8 cellular contexts compared by ENCODE assay signal in the genomic region with DNA sequence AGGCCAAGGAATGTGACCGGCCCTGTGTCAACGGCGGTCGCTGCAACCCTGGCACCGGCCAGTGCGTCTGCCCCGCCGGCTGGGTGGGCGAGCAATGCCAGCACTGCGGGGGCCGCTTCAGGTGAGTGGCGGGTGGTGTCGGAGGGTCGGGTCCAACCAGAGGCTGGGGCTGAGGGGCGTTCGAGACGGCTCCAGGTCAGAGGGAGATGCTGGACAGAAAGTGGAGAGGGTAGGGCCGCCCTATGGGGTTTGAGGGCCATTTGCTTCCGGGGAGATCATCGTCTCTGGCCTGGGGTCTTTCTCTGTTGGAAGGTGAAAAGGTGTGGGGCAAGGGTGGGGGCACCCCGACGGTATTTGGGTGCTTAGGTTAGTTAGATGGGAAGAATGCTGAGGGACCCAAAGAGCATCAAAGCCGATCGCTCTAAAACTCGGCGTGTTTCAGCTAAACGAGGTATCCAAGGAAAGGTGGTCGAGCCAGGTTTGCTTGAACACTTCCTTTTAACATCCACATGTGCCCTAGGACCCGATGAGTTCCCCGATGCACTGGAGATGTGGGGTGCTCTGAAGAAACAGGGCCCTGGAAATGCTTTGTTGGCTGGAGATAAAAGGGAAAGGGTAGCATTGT. TPM values are rescaled to one million over a fixed set of nuclear protein-coding genes. Genes with fewer than 3 reads are reported as not detected.
DNase-seq lines count a peak whose midpoint lies in the region; ATAC-seq and TF ChIP-seq lines count a peak whose summit lies in the region.

No MANE protein-coding gene starts in this region.

- peak; percentile 22 for DNase-seq in activated naive CD8-positive, alpha-beta T cell treated with anti-CD3 and anti-CD28 coated beads, Interleukin-2, amount 50 U/mL, for 24 hours
- no peak for DNase-seq in NCI-H2107 treated with DMSO at 0.1 percent for 48 hours (lab: John Stamatoyannopoulos, UW; ENCODE audit: unreplicated experiment)
- DNase-seq in H4 (ENCODE audit: low spot score) = no peak

- H3K4me1 Mint-ChIP-seq in activated naive CD8-positive, alpha-beta T cell treated with anti-CD3 and anti-CD28 coated beads, Interleukin-2, amount 50 U/mL, for 24 hours = peaks cover 35% of the 10 kb centered on the region

- peak overlapping the region; percentile 92 for H3K4me3 Mint-ChIP-seq in activated naive CD8-positive, alpha-beta T cell treated with anti-CD3 and anti-CD28 coated beads, Interleukin-2, amount 50 U/mL, for 24 hours

- peaks cover 9 to 39% (median 35%) of the 10 kb centered on the region in 5 donors for H3K4me1 ChIP-seq in subcutaneous abdominal adipose tissue (ENCODE audit: control insufficient read depth in 5 of 5, insufficient read depth in 5 of 5, low read length in 5 of 5)

- H3K9me3 ChIP-seq in subcutaneous abdominal adipose tissue (ENCODE audit: control insufficient read depth in 5 of 5, low read length in 5 of 5) = no peaks in the 10 kb centered on the region

- H3K9ac ChIP-seq in subcutaneous abdominal adipose tissue (ENCODE audit: low read length in 5 of 5) = peak overlapping the region; percentile 84 to 97 (median 92)

- H3K27me3 Mint-ChIP-seq in activated naive CD8-positive, alpha-beta T cell treated with anti-CD3 and anti-CD28 coated beads, Interleukin-2, amount 50 U/mL, for 24 hours = no peaks in the 10 kb centered on the region

- TF ChIP-seq CTCF in GM12875 (IDR thresholded peaks at IDR 0.05; ENCODE audit: borderline replicate concordance, insufficient read depth, low read depth, low read length) = no peak

- H3K27me3 ChIP-seq in layer of hippocampus (ENCODE audit: control insufficient read depth, insufficient read depth, low read length) (no peaks in the 10 kb centered on the region), subcutaneous abdominal adipose tissue (ENCODE audit: control insufficient read depth in 5 of 5, insufficient read depth in 4 of 5, low read length in 5 of 5) (no peaks in the 10 kb centered on the region)

- ATAC-seq in HG03039 (IDR thresholded peaks at IDR 0.05; ENCODE audit: unreplicated experiment) (peak; percentile 13), GM18868 (IDR thresholded peaks at IDR 0.05; ENCODE audit: unreplicated experiment) (no peak)
- ATAC-seq in activated naive CD8-positive, alpha-beta T cell treated with anti-CD3 and anti-CD28 coated beads, Interleukin-2, amount 50 U/mL, for 24 hours = no peak

- peak overlapping the region; percentile 80 for H3K27ac Mint-ChIP-seq in activated naive CD8-positive, alpha-beta T cell treated with anti-CD3 and anti-CD28 coated beads, Interleukin-2, amount 50 U/mL, for 24 hours

- peak overlapping the region; percentile 73 for H3K4me3 ChIP-seq in GM12875 (ENCODE audit: low read depth, low read length)
- H3K4me3 ChIP-seq in subcutaneous abdominal adipose tissue (ENCODE audit: low read depth in 1 of 5, low read length in 5 of 5) = peak overlapping the region; percentile 84 to 95 (median 91)

- H3K27ac ChIP-seq in layer of hippocampus (ENCODE audit: low read depth, low read length) (peak overlapping the region; percentile 38), subcutaneous abdominal adipose tissue (ENCODE audit: low read depth, low read length) (peak overlapping the region; percentile 78)

- peaks cover 6% of the 10 kb centered on the region for H3K36me3 Mint-ChIP-seq in activated naive CD8-positive, alpha-beta T cell treated with anti-CD3 and anti-CD28 coated beads, Interleukin-2, amount 50 U/mL, for 24 hours (ENCODE audit: low read depth)

- H3K9me3 Mint-ChIP-seq in activated naive CD8-positive, alpha-beta T cell treated with anti-CD3 and anti-CD28 coated beads, Interleukin-2, amount 50 U/mL, for 24 hours = no peaks in the 10 kb centered on the region

- H3K36me3 ChIP-seq in subcutaneous abdominal adipose tissue (ENCODE audit: control insufficient read depth in 5 of 5, insufficient read depth in 5 of 5, low read length in 5 of 5) = no peaks in the 10 kb centered on the region

RNA-seq across cellular contexts. Expression of gene ATRN, which starts 0.7 kb away (rescaled TPM):
- total RNA-seq in H4 (2014; rRNA removed; shearing (Covaris generic)) = 14.8 and 18.4 TPM in 2 replicates
